In genomic region chr5:127907907-127908306, GRCh38 we compare ENCODE assay signal across 13 cellular contexts.
"Had no signal": no experiment of that assay in that cellular context is flagged by ENCODE, and none has a peak within 500 bp of the region (broad histone marks: within the 10 kb centered on the region; RNA-seq: fewer than 3 reads in every experiment).

No MANE protein-coding gene starts in this region.

- H3K4me3 ChIP-seq: ascending aorta, mucosa of descending colon, psoas muscle, right lobe of liver, upper lobe of right lung had no signal

- H3K36me3 ChIP-seq: ascending aorta, right lobe of liver, upper lobe of right lung had no signal

- H3K27me3 Mint-ChIP-seq: activated CD8-positive, alpha-beta T cell treated with anti-CD3 and anti-CD28 coated beads for 36 hours had no signal

- H3K27me3 ChIP-seq: ascending aorta, right lobe of liver, upper lobe of right lung had no signal

- H3K4me1 ChIP-seq: ascending aorta, psoas muscle, right lobe of liver, upper lobe of right lung had no signal

- H3K9me3 Mint-ChIP-seq: activated CD8-positive, alpha-beta T cell treated with anti-CD3 and anti-CD28 coated beads for 36 hours; nephron had no signal

- H3K27ac ChIP-seq: ascending aorta, psoas muscle, right lobe of liver, upper lobe of right lung had no signal

- DNase-seq: activated CD8-positive, alpha-beta memory T cell treated with anti-CD3 and anti-CD28 coated beads, Interleukin-2, amount 50 U/mL, for 4 hours; activated CD8-positive, alpha-beta T cell treated with anti-CD3 and anti-CD28 coated beads for 36 hours; activated naive CD4-positive, alpha-beta T cell; foreskin melanocyte; head of caudate nucleus; mucosa of descending colon; occipital lobe; psoas muscle; right lobe of liver; stimulated activated naive CD4-positive, alpha-beta T cell; upper lobe of right lung had no signal

- H3K27ac Mint-ChIP-seq: activated CD8-positive, alpha-beta T cell treated with anti-CD3 and anti-CD28 coated beads for 36 hours; nephron had no signal

- H3K9me3 ChIP-seq: ascending aorta, mucosa of descending colon, psoas muscle, right lobe of liver, upper lobe of right lung had no signal

- H3K4me3 Mint-ChIP-seq: activated CD8-positive, alpha-beta T cell treated with anti-CD3 and anti-CD28 coated beads for 36 hours; nephron had no signal
